In genomic region chr10:71314028-71314693, GRCh38 we compare ENCODE assay signal across 8 cellular contexts. TPM values are rescaled to one million over a fixed set of nuclear protein-coding genes. Genes with fewer than 3 reads are reported as not detected.
A peak's percentile ranks its signal among the peaks of the same experiment; 100 is the strongest.
DNase-seq lines count a peak whose midpoint lies in the region; ATAC-seq and TF ChIP-seq lines count a peak whose summit lies in the region.

No MANE protein-coding gene starts in this region.

- H3K18ac ChIP-seq in H9 (ENCODE audit: insufficient read length, low read depth, low read length), result no peak overlapping the region

- H3K27me3 ChIP-seq in BJ (ENCODE audit: control insufficient read depth, insufficient read depth, low read length) (no peaks in the 10 kb centered on the region), H9 (ENCODE audit: insufficient read depth, low read length) (no peaks in the 10 kb centered on the region; the same call in 1 of the 2 replicates), adipocyte (replicated peaks; ENCODE audit: control insufficient read depth, insufficient read depth, low read length) (no peaks in the 10 kb centered on the region), right atrium auricular region (no peaks in the 10 kb centered on the region), gastrocnemius medialis (no peaks in the 10 kb centered on the region)

- DNase-seq in BJ (ENCODE audit: low read depth), result no peak
- peak; percentile 66 for DNase-seq in H9
- DNase-seq in SK-N-MC (ENCODE audit: low read depth, low spot score), result no peak
- DNase-seq in adipocyte (ENCODE audit: low read depth), result peak; percentile 83
- peak; percentile 66 for DNase-seq in right atrium auricular region (ENCODE audit: low spot score)
- DNase-seq in gastrocnemius medialis, result peak in 1 of 2 donors; percentile 35
- no peak for DNase-seq in GF-D8 (lab: John Stamatoyannopoulos, UW)

- no peak overlapping the region for H3K27ac ChIP-seq in H9 (ENCODE audit: insufficient read length, low read depth, low read length)
- H3K27ac ChIP-seq in SK-N-MC, result no peak overlapping the region
- H3K27ac ChIP-seq in right atrium auricular region, result peak overlapping the region in 1 of 2 donors; percentile 35
- peak overlapping the region in 2 of 4 donors; percentile 18 to 59 for H3K27ac ChIP-seq in gastrocnemius medialis

- no peaks in the 10 kb centered on the region for H3K79me1 ChIP-seq in H9 (ENCODE audit: insufficient read depth, low read depth, low read length, poor library complexity, severe bottlenecking)

- H2BK20ac ChIP-seq in H9 (ENCODE audit: low read depth, low read length, poor library complexity, severe bottlenecking), result no peak overlapping the region

- H3K36me3 ChIP-seq in BJ (ENCODE audit: control insufficient read depth, insufficient read depth, low read length), result no peaks in the 10 kb centered on the region
- no peaks in the 10 kb centered on the region for H3K36me3 ChIP-seq in SK-N-MC (ENCODE audit: insufficient read depth, low read length)
- no peaks in the 10 kb centered on the region for H3K36me3 ChIP-seq in adipocyte (ENCODE audit: control insufficient read depth, insufficient read depth, low read length, severe bottlenecking)
- no peaks in the 10 kb centered on the region for H3K36me3 ChIP-seq in right atrium auricular region
- no peaks in the 10 kb centered on the region for H3K36me3 ChIP-seq in gastrocnemius medialis

- H3K27me3 Mint-ChIP-seq in H9 (ENCODE audit: low read depth), result peaks cover 26% of the 10 kb centered on the region

- H3K4ac ChIP-seq in H9 (ENCODE audit: low read depth, low read length), result no peak overlapping the region

- peak; percentile 54 to 62 for ATAC-seq in gastrocnemius medialis
- ATAC-seq in HG02852 (IDR thresholded peaks at IDR 0.05; ENCODE audit: unreplicated experiment), result no peak

- POLR2A ChIA-PET in BJ (lab: Charles Lee), result no interaction called here

- no peak overlapping the region for H4K5ac ChIP-seq in H9 (ENCODE audit: insufficient read length, low read depth, low read length)

- intact Hi-C loops in gastrocnemius medialis (cut with DNase I; ENCODE audit: low total_unique reads), result loop anchor here (1.0 to 5.0 kb wide), 3 partner anchors 256 to 398 kb away; no protein-coding TSS in a partner anchor

- no peak overlapping the region for H3K23ac ChIP-seq in H9 (ENCODE audit: insufficient read length, low read depth, low read length)

- no peak for TF ChIP-seq POLR2A in gastrocnemius medialis (IDR thresholded peaks at IDR 0.05)

- H3K4me3 ChIP-seq in BJ (ENCODE audit: low read depth, low read length) (no peak overlapping the region), SK-N-MC (peak overlapping the region; percentile 38; the same call in 1 of the 2 replicates), adipocyte (ENCODE audit: low read length) (peak overlapping the region; percentile 26), right atrium auricular region (peak overlapping the region in 1 of 2 donors; percentile 11), gastrocnemius medialis (peak overlapping the region in 1 of 4 donors; percentile 25)

- no peaks in the 10 kb centered on the region for H3K9me3 ChIP-seq in H9 (ENCODE audit: control insufficient read depth, low read depth, low read length)
- no peaks in the 10 kb centered on the region for H3K9me3 ChIP-seq in SK-N-MC (ENCODE audit: low read depth, low read length)
- H3K9me3 ChIP-seq in adipocyte (ENCODE audit: control insufficient read depth, low read length), result peaks cover 5% of the 10 kb centered on the region
- H3K9me3 ChIP-seq in right atrium auricular region, result no peaks in the 10 kb centered on the region
- no peaks in the 10 kb centered on the region for H3K9me3 ChIP-seq in gastrocnemius medialis

- TF ChIP-seq CTCF in BJ (IDR thresholded peaks at IDR 0.05; ENCODE audit: insufficient read depth, low read depth, low read length), result peak; percentile 86
- peak; percentile 92 for TF ChIP-seq CTCF in H9 (conservative IDR thresholded peaks at IDR 0.05)
- peak; percentile 80 to 88 for TF ChIP-seq CTCF in right atrium auricular region (IDR thresholded peaks at IDR 0.05)
- TF ChIP-seq CTCF in gastrocnemius medialis (IDR thresholded peaks at IDR 0.05 in 4 of 5, conservative IDR thresholded peaks at IDR 0.05 in 1 of 5), result peak; percentile 39 to 96 (median 83)

- WGBS in H9 (ENCODE audit: extremely low coverage, insufficient read length, low lambda C conversion rate), result no CpG with 5 or more reads among the region's 21 CpGs

- peaks cover 24% of the 10 kb centered on the region in 2 experiments for H3K4me1 Mint-ChIP-seq in H9

- CTCF ChIA-PET in BJ (lab: Yijun Ruan, JAX), result interaction anchor here (0.6 to 8.4 kb wide), 34 partner anchors 10 to 582 kb away, joined by 3 to 106 read pairs (median 4); no protein-coding TSS in a partner anchor

- H3K79me2 ChIP-seq in H9 (ENCODE audit: insufficient read depth, low read length), result no peaks in the 10 kb centered on the region

- H4K8ac ChIP-seq in H9 (replicated peaks; ENCODE audit: insufficient read length, low read depth, low read length), result no peak overlapping the region

- no peaks in the 10 kb centered on the region for H4K20me1 ChIP-seq in H9 (ENCODE audit: control insufficient read depth, insufficient read depth, insufficient read length)

- H3K23me2 ChIP-seq in H9 (ENCODE audit: insufficient read length, low read depth, low read length, poor library complexity, severe bottlenecking), result peaks cover 3% of the 10 kb centered on the region

- in situ Hi-C loops in gastrocnemius medialis (cut with MboI; ENCODE audit: low sequenced_read_pairs in 4 of 4), result loop anchor here (5.0 to 25.0 kb wide), 8 partner anchors 68 to 501 kb away; no protein-coding TSS in a partner anchor

- peak overlapping the region in 1 of 3 experiments; percentile 59; a peak in 2 of 7 replicates for H3K27ac Mint-ChIP-seq in H9

- H3K4me3 Mint-ChIP-seq in H9, result peak overlapping the region; percentile 51 to 56; a peak in 4 of 5 replicates

- H2BK15ac ChIP-seq in H9 (ENCODE audit: low read depth, low read length), result no peak overlapping the region

- no peak overlapping the region for H3K9ac ChIP-seq in H9 (ENCODE audit: extremely low read depth, insufficient read length, low read length)
- no peak overlapping the region for H3K9ac ChIP-seq in SK-N-MC (ENCODE audit: insufficient read length)
- H3K9ac ChIP-seq in adipocyte (ENCODE audit: low read length), result peak overlapping the region; percentile 63

- no peaks in the 10 kb centered on the region for H3K4me1 ChIP-seq in H9 (ENCODE audit: insufficient read depth, low read length)
- H3K4me1 ChIP-seq in adipocyte (ENCODE audit: control insufficient read depth, insufficient read depth, low read length), result peaks cover 21% of the 10 kb centered on the region
- peaks cover 0 to 23% of the 10 kb centered on the region in 2 donors for H3K4me1 ChIP-seq in right atrium auricular region
- H3K4me1 ChIP-seq in gastrocnemius medialis, result peaks cover 11% of the 10 kb centered on the region in 2 donors

- no peak overlapping the region for H3K56ac ChIP-seq in H9 (ENCODE audit: insufficient read length, low read depth, low read length)

- H3K9me3 Mint-ChIP-seq in H9, result no peaks in the 10 kb centered on the region; a peak in 1 of 5 replicates

- H3K4me2 ChIP-seq in H9 (ENCODE audit: insufficient read depth, insufficient read length, low read length), result peak overlapping the region; percentile 25

- no peak overlapping the region for H2AK5ac ChIP-seq in H9 (ENCODE audit: insufficient read length, low read length)

- H2BK12ac ChIP-seq in H9 (ENCODE audit: insufficient read length, low read depth, low read length), result no peak overlapping the region

- H3T11ph ChIP-seq in H9 (ENCODE audit: low read length), result no peak overlapping the region

- peak overlapping the region; percentile 51; the same call in 1 of the 2 replicates for H3K14ac ChIP-seq in H9 (ENCODE audit: insufficient read depth, low read length)

- peak overlapping the region; percentile 26 for H2AFZ ChIP-seq in H9 (ENCODE audit: low read length)

- H4K91ac ChIP-seq in H9 (ENCODE audit: insufficient read length, low read depth, low read length), result no peak overlapping the region

- no peak overlapping the region for H2BK120ac ChIP-seq in H9 (ENCODE audit: low read depth, low read length, poor library complexity, severe bottlenecking)

- H2BK5ac ChIP-seq in H9 (ENCODE audit: insufficient read length, low read length), result no peak overlapping the region

- H3K36me3 Mint-ChIP-seq in H9 (ENCODE audit: insufficient read depth in 1 of 3, low read depth in 3 of 3), result no peaks in the 10 kb centered on the region

RNA-seq across cellular contexts. Expression of gene SLC29A3, which starts 4.9 kb away (rescaled TPM):
- 4.2 and 7.2 TPM in 2 replicates for polyA plus RNA-seq in BJ (2011; rRNA removed)
- polyA minus RNA-seq in BJ (2011; rRNA and poly(A)+ RNA removed), result 5.0 and 5.5 TPM in 2 replicates
- total RNA-seq in H9 (2021), result 9.2 and 10.2 TPM in 2 replicates
- 1 to 10 TPM; 1.8 to 2.9 TPM for total RNA-seq in right atrium auricular region
- 1 to 10 TPM in 3 of 4 donors, under 1 TPM in 1; 0.36 to 2.8 (median 2.0) TPM for total RNA-seq in gastrocnemius medialis

Comparison
In these comparisons a context has a peak if more than half of its experiments do, and no peak if none do; other contexts are left out.
1. DNase-seq: peak in H9 (single experiment), adipocyte (single experiment) and right atrium auricular region (single experiment); none in BJ (single experiment), SK-N-MC (single experiment) and GF-D8 (single experiment).
2. Peak in every context shown above with its lines, with median percentiles within 50 percentile points of each other: CTCF ChIP-seq.